13 cellular contexts compared by ENCODE assay signal in genomic region chr16:22948058-22948602, GRCh38.
DNase-seq lines count a peak whose midpoint lies in the region; ATAC-seq, FAIRE-seq and TF ChIP-seq lines count a peak whose summit lies in the region.
"Had no signal": no experiment of that assay in that cellular context is flagged by ENCODE, and none has a peak within 500 bp of the region (broad histone marks: within the 10 kb centered on the region; RNA-seq: fewer than 3 reads in every experiment).

No MANE protein-coding gene starts in this region.

- no peak overlapping the region; a peak in 1 of 4 replicates for H3K4me3 ChIP-seq in Panc1 (ENCODE audit: low read depth in 2 of 2, low read length in 2 of 2)

- H3K27ac ChIP-seq in Panc1 (ENCODE audit: low read length), result no peak overlapping the region
- H3K27ac ChIP-seq: vagina had no signal

- TF ChIP-seq CTCF in Panc1 (IDR thresholded peaks at IDR 0.05), result no peak

- H3K9me3 Mint-ChIP-seq in activated naive CD4-positive, alpha-beta T cell treated with anti-CD3 and anti-CD28 coated beads, Interleukin-2, amount 10 ng/mL, durations not matched to agents 7 days and 5 days, result no peaks in the 10 kb centered on the region

- H3K9me3 ChIP-seq in Panc1 (ENCODE audit: control insufficient read depth, insufficient read depth, low read depth, low read length), result no peaks in the 10 kb centered on the region
- H3K9me3 ChIP-seq: BE2C, vagina had no signal

- DNase-seq in activated naive CD4-positive, alpha-beta T cell treated with anti-CD3 and anti-CD28 coated beads, Interleukin-2, amount 50 U/mL, for 16 hours, result peak; percentile 9
- DNase-seq in activated naive CD4-positive, alpha-beta T cell treated with anti-CD3 and anti-CD28 coated beads, Interleukin-2, amount 10 ng/mL, durations not matched to agents 7 days and 5 days, result no peak
- DNase-seq in Panc1 (ENCODE audit: low read depth, low spot score) (no peak), left kidney (ENCODE audit: low read depth, low spot score) (peak; percentile 48), superior temporal gyrus (ENCODE audit: extremely low spot score) (peak; percentile 34), GM12892 (ENCODE audit: insufficient read length) (no peak)
- DNase-seq: activated gamma-delta T cell, T1000 had no signal

- peaks cover 6% of the 10 kb centered on the region for H3K4me1 Mint-ChIP-seq in activated naive CD4-positive, alpha-beta T cell treated with anti-CD3 and anti-CD28 coated beads, Interleukin-2, amount 10 ng/mL, durations not matched to agents 7 days and 5 days

- H3K27me3 ChIP-seq in Panc1 (ENCODE audit: control insufficient read depth, insufficient read depth, low read length), result peaks cover 29% of the 10 kb centered on the region
- H3K27me3 ChIP-seq: BE2C, vagina had no signal

- ATAC-seq in Panc1, result peak; percentile 45; the same call in 1 of the 2 replicates
- no peak for ATAC-seq in GM18867 (IDR thresholded peaks at IDR 0.05; ENCODE audit: unreplicated experiment)
- no peak for ATAC-seq in GM18502 (IDR thresholded peaks at IDR 0.05; ENCODE audit: poor library complexity, unreplicated experiment)

- H3K4me1 ChIP-seq in Panc1 (ENCODE audit: control insufficient read depth, insufficient read depth, low read length), result peaks cover 6% of the 10 kb centered on the region; the same call in 1 of the 2 replicates
- H3K4me1 ChIP-seq: BE2C had no signal

- peaks cover 39% of the 10 kb centered on the region for H3K27me3 Mint-ChIP-seq in activated naive CD4-positive, alpha-beta T cell treated with anti-CD3 and anti-CD28 coated beads, Interleukin-2, amount 10 ng/mL, durations not matched to agents 7 days and 5 days

- intact Hi-C loops in Panc1 (cut with micrococcal nuclease; ENCODE audit: unreplicated experiment), result no loop called here

- no peaks in the 10 kb centered on the region for H3K36me3 ChIP-seq in Panc1 (ENCODE audit: control insufficient read depth, insufficient read depth, low read length)
- H3K36me3 ChIP-seq: BE2C, vagina had no signal

- CTCF ChIA-PET in activated naive CD4-positive, alpha-beta T cell treated with anti-CD3 and anti-CD28 coated beads, Interleukin-2, amount 10 ng/mL, durations not matched to agents 7 days and 5 days (lab: Charles Lee), result interaction anchor here (1.2 kb wide), 1 partner anchor 48 kb away, joined by 3 read pairs; no protein-coding TSS in a partner anchor
- CTCF ChIA-PET in Panc1 (lab: Charles Lee), result no interaction called here

- POLR2A ChIA-PET in Panc1 (lab: Charles Lee), result no interaction called here

- H3K4me3 Mint-ChIP-seq in activated naive CD4-positive, alpha-beta T cell treated with anti-CD3 and anti-CD28 coated beads, Interleukin-2, amount 10 ng/mL, durations not matched to agents 7 days and 5 days, result no peak overlapping the region

- FAIRE-seq in GM12892 (lab: Jason Lieb, UNC), result no peak

- in situ Hi-C loops in Panc1 (cut with HindIII; ENCODE audit: low pct_unique_long_range_greater_than_20kb, low sequenced_read_pairs), result no loop called here

- H3K27ac Mint-ChIP-seq in activated naive CD4-positive, alpha-beta T cell treated with anti-CD3 and anti-CD28 coated beads, Interleukin-2, amount 10 ng/mL, durations not matched to agents 7 days and 5 days, result no peak overlapping the region
- H3K27ac Mint-ChIP-seq: naive thymus-derived CD4-positive, alpha-beta T cell had no signal

- TF ChIP-seq POLR2A in GM12892 (IDR thresholded peaks at IDR 0.05; ENCODE audit: low read depth, low read length), result no peak

- no TSS peak for BruUV-seq in Panc1 (replicated peaks; lab: Mats Ljungman, UMichigan)

- H3K36me3 Mint-ChIP-seq in activated naive CD4-positive, alpha-beta T cell treated with anti-CD3 and anti-CD28 coated beads, Interleukin-2, amount 10 ng/mL, durations not matched to agents 7 days and 5 days, result no peaks in the 10 kb centered on the region

Comparison
In these comparisons a context has a peak if more than half of its experiments do, and no peak if none do; other contexts are left out.
1. DNase-seq: peak in activated naive CD4-positive, alpha-beta T cell treated with anti-CD3 and anti-CD28 coated beads, Interleukin-2, amount 50 U/mL, for 16 hours (single experiment), left kidney (single experiment) and superior temporal gyrus (single experiment); none in activated naive CD4-positive, alpha-beta T cell treated with anti-CD3 and anti-CD28 coated beads, Interleukin-2, amount 10 ng/mL, durations not matched to agents 7 days and 5 days (single experiment), Panc1 (single experiment) and GM12892 (single experiment).